22 cellular contexts compared by ENCODE assay signal in the genomic region with DNA sequence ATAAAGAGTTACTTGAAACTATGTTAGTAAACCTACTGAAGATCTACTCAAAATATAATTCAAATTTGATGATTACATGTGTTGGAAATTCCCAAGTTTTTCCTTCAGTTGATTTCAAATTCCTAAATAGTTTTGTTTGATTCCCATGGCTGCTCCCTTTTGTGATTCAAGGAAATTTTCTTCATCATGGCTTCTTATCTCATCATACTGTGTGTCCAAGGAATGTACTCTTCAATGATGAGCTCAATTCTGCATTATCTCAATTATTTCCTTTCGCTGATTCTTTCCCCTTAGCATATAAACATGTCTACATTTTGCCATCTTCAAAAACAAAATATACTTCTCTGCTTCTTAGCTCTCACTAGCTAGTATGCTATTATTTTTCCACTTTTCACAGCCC.
"Had no signal": no experiment of that assay in that cellular context is flagged by ENCODE, and none has a peak within 500 bp of the region (broad histone marks: within the 10 kb centered on the region; RNA-seq: fewer than 3 reads in every experiment).

No MANE protein-coding gene starts in this region.

- H3K27me3 Mint-ChIP-seq: activated CD4-positive, alpha-beta memory T cell treated with anti-CD3 and anti-CD28 coated beads for 36 hours; activated CD4-positive, alpha-beta T cell treated with anti-CD3 and anti-CD28 coated beads, Interleukin-2, amount 10 ng/mL, durations not matched to agents 7 days and 5 days; central memory CD8-positive, alpha-beta T cell had no signal

- H3K9me3 Mint-ChIP-seq: activated CD4-positive, alpha-beta T cell treated with anti-CD3 and anti-CD28 coated beads, Interleukin-2, amount 10 ng/mL, durations not matched to agents 7 days and 5 days had no signal

- DNase-seq: activated CD4-positive, alpha-beta memory T cell treated with anti-CD3 and anti-CD28 coated beads for 36 hours; activated CD4-positive, alpha-beta T cell treated with anti-CD3 and anti-CD28 coated beads, Interleukin-2, amount 10 ng/mL, durations not matched to agents 7 days and 5 days; activated CD4-positive, CD25-positive, alpha-beta regulatory T cell; activated CD8-positive, alpha-beta memory T cell treated with anti-CD3 and anti-CD28 coated beads for 24 hours; activated gamma-delta T cell; activated naive CD4-positive, alpha-beta T cell treated with anti-CD3 and anti-CD28 coated beads for 36 hours; activated naive CD8-positive, alpha-beta T cell treated with anti-CD3 and anti-CD28 coated beads for 36 hours; activated T-cell treated with anti-CD3 and anti-CD28 coated beads, Interleukin-2, amount 50 U/mL, for 4 hours; anterior cingulate cortex; Karpas-422; MM.1S; NCI-H1105; NCI-H1436; NCI-H1694 treated with DMSO at 0.1 percent for 48 hours; NCI-H2029 treated with DMSO at 0.1 percent for 48 hours; NCI-H510A treated with DMSO at 0.1 percent for 48 hours; NCI-H69; SIG-M5; T-helper 1 cell had no signal

- ATAC-seq: activated T-cell treated with anti-CD3 and anti-CD28 coated beads, Interleukin-2, amount 50 U/mL, for 4 hours had no signal

- H3K4me1 Mint-ChIP-seq: activated CD4-positive, alpha-beta T cell treated with anti-CD3 and anti-CD28 coated beads, Interleukin-2, amount 10 ng/mL, durations not matched to agents 7 days and 5 days; activated naive CD8-positive, alpha-beta T cell treated with anti-CD3 and anti-CD28 coated beads for 36 hours; central memory CD8-positive, alpha-beta T cell had no signal

- H3K4me3 Mint-ChIP-seq: activated CD4-positive, alpha-beta memory T cell treated with anti-CD3 and anti-CD28 coated beads for 36 hours; activated CD4-positive, alpha-beta T cell treated with anti-CD3 and anti-CD28 coated beads, Interleukin-2, amount 10 ng/mL, durations not matched to agents 7 days and 5 days; activated naive CD4-positive, alpha-beta T cell treated with anti-CD3 and anti-CD28 coated beads for 36 hours; activated naive CD8-positive, alpha-beta T cell treated with anti-CD3 and anti-CD28 coated beads for 36 hours; activated T-cell treated with anti-CD3 and anti-CD28 coated beads, Interleukin-2, amount 50 U/mL, for 4 hours; central memory CD8-positive, alpha-beta T cell had no signal

- FAIRE-seq: bronchial epithelial cell had no signal

- H3K27ac ChIP-seq: VCaP had no signal

- H3K36me3 Mint-ChIP-seq: activated CD4-positive, alpha-beta memory T cell treated with anti-CD3 and anti-CD28 coated beads for 36 hours; activated naive CD8-positive, alpha-beta T cell treated with anti-CD3 and anti-CD28 coated beads for 36 hours had no signal

- H3K27ac Mint-ChIP-seq: activated CD4-positive, alpha-beta memory T cell treated with anti-CD3 and anti-CD28 coated beads for 36 hours; activated CD4-positive, alpha-beta T cell treated with anti-CD3 and anti-CD28 coated beads, Interleukin-2, amount 10 ng/mL, durations not matched to agents 7 days and 5 days; activated naive CD4-positive, alpha-beta T cell treated with anti-CD3 and anti-CD28 coated beads for 36 hours; activated naive CD8-positive, alpha-beta T cell treated with anti-CD3 and anti-CD28 coated beads for 36 hours had no signal
